ENCODE assay signal across 7 cellular contexts in the genomic region with DNA sequence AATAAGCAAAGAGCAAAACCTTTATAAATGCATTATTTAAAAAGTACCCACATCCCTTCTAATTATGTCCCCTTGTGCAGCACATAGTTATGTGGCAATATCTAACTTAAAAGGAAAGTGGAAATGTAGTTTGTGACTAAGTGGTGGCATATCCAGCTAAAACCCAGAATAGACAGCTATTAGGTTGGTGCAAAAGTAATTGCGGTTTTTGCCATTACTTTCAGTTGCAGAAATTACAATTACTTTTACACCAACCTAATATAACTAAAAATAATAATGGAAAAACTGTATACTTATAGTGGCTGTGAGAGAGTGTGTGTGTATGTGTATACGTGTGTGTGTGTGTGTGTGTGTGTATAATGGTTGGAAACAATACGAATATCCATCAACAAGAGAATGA.
"Had no signal": no experiment of that assay in that cellular context is flagged by ENCODE, and none has a peak within 500 bp of the region (broad histone marks: within the 10 kb centered on the region; RNA-seq: fewer than 3 reads in every experiment).

No MANE protein-coding gene starts in this region.

- ATAC-seq: GM12878 had no signal

- DNase-seq: GDM1, GF-D8 had no signal

- H3K4me3 ChIP-seq: GM12878 had no signal

- FAIRE-seq: GM12878, GM12891, GM12892, GM18507, GM19239 had no signal
